Comparison of ENCODE assay signal across 8 cellular contexts in the genomic region with DNA sequence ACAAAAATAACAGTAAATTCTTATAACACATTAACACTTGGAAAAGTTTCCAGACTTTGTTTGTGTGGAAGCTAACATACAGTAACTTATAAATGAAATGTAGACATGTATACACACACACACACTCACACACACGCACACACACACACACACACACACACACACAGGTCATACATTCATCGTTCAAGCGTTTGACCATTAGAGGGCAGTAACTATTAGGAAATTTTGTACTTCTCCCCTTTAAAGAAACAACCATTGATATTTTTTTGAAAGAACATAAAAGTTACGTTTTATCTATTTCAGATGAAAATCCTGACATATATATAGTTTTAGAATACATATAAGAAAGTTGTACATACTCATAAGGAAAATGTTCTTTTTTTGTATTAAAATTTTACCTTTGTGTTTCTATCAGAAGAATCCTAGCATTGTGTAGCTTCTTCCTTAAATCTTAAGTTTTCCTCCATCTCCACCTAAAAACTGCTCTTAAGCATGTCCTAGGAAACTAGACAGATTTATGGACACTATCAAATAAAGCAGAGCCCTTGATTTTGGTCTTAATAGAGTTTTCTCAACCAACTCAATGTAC. TPM values are rescaled to one million over a fixed set of nuclear protein-coding genes. Genes with fewer than 3 reads are reported as not detected.
DNase-seq lines count a peak whose midpoint lies in the region; ATAC-seq and TF ChIP-seq lines count a peak whose summit lies in the region.

No MANE protein-coding gene starts in this region.

- POLR2A ChIA-PET in IMR-90 (lab: Charles Lee; ENCODE audit: unreplicated experiment), result no interaction called here
- POLR2A ChIA-PET in PC-9 (lab: Charles Lee; ENCODE audit: unreplicated experiment), result no interaction called here
- POLR2A ChIA-PET in CD4-positive, alpha-beta memory T cell (lab: Charles Lee; ENCODE audit: partially characterized antibody), result no interaction called here

- ATAC-seq in GM18867 (IDR thresholded peaks at IDR 0.05; ENCODE audit: unreplicated experiment) (peak; percentile 80), IMR-90 (ENCODE audit: low read depth) (peak; percentile 87)

- 0 out of 3 replicates have a peak overlapping the region, but pooled peaks have one; percentile 68 for H2BK15ac ChIP-seq in IMR-90 (ENCODE audit: low read depth, low read length)

- no peak overlapping the region for H2AK9ac ChIP-seq in IMR-90 (replicated peaks; ENCODE audit: low read depth, low read length, poor library complexity)

- H3K27ac ChIP-seq in IMR-90 (ENCODE audit: insufficient read depth, low read length) (peak overlapping the region; percentile 71; the same call in 1 of the 2 replicates), PC-9 (no peak overlapping the region)
- H3K27ac ChIP-seq in CD4-positive, alpha-beta memory T cell (ENCODE audit: low read depth, low read length), result no peak overlapping the region

- H3K27ac Mint-ChIP-seq in CD4-positive, alpha-beta memory T cell, result no peak overlapping the region

- H3K4me2 ChIP-seq in IMR-90 (ENCODE audit: low read depth, low read length) (peak overlapping the region; percentile 33; the same call in 1 of the 2 replicates), PC-9 (no peak overlapping the region)

- H3K9me3 ChIP-seq in IMR-90 (ENCODE audit: control insufficient read depth, insufficient read depth, low read length), result no peaks in the 10 kb centered on the region
- no peaks in the 10 kb centered on the region; the same call in 1 of the 2 replicates for H3K9me3 ChIP-seq in PC-9 (ENCODE audit: insufficient read depth, low read depth)
- no peaks in the 10 kb centered on the region for H3K9me3 ChIP-seq in CD4-positive, alpha-beta memory T cell (ENCODE audit: control insufficient read depth in 1 of 2, low read length in 2 of 2)

- no CpG with 5 or more reads among the region's 4 CpGs for WGBS in IMR-90 (ENCODE audit: extremely low coverage in 2 of 2, insufficient read length in 1 of 2), 2 experiments

- 0 out of 2 replicates have a peak overlapping the region, but pooled peaks have one; percentile 3 for H3K56ac ChIP-seq in IMR-90 (ENCODE audit: extremely low read depth, insufficient read depth, low read length)

- dilution Hi-C loops in IMR-90 (cut with HindIII; ENCODE audit: low sequenced_read_pairs, unreplicated experiment), result no loop called here

- CTCF ChIA-PET in IMR-90 (lab: Yijun Ruan, JAX), result interaction anchor here (0.6 to 1.4 kb wide), 5 partner anchors 52 to 154 kb away, joined by 3 to 4 read pairs (median 3); no protein-coding TSS in a partner anchor
- CTCF ChIA-PET in PC-9 (lab: Charles Lee), result interaction anchor here (1.0 kb wide), 1 partner anchor 785 kb away, joined by 3 read pairs; no protein-coding TSS in a partner anchor
- CTCF ChIA-PET in CD4-positive, alpha-beta memory T cell (lab: Charles Lee; ENCODE audit: partially characterized antibody), result no interaction called here

- no peaks in the 10 kb centered on the region for H3K79me2 ChIP-seq in PC-9 (ENCODE audit: low read depth)

- no peaks in the 10 kb centered on the region for H3F3A ChIP-seq in PC-9 (ENCODE audit: insufficient read depth, low read depth)

- peak overlapping the region; percentile 81 for H2BK120ac ChIP-seq in IMR-90 (ENCODE audit: low read depth, low read length)

- H3K36me3 ChIP-seq in IMR-90 (ENCODE audit: control insufficient read depth, insufficient read depth, low read length), result no peaks in the 10 kb centered on the region
- H3K36me3 ChIP-seq in PC-9 (ENCODE audit: low read depth), result no peaks in the 10 kb centered on the region
- H3K36me3 ChIP-seq in CD4-positive, alpha-beta memory T cell (ENCODE audit: insufficient read depth, low read length), result no peaks in the 10 kb centered on the region

- H3K23ac ChIP-seq in IMR-90 (ENCODE audit: low read depth, low read length), result no peak overlapping the region; the same call in 1 of the 2 replicates

- peak overlapping the region; percentile 92 for H2BK20ac ChIP-seq in IMR-90 (ENCODE audit: low read depth, low read length)

- no peaks in the 10 kb centered on the region for H4K20me1 ChIP-seq in IMR-90 (ENCODE audit: insufficient read depth, low read length)
- no peaks in the 10 kb centered on the region for H4K20me1 ChIP-seq in PC-9 (ENCODE audit: insufficient read depth)

- H3K9ac ChIP-seq in IMR-90 (ENCODE audit: low read depth, low read length), result no peak overlapping the region

- no peaks in the 10 kb centered on the region for H3K9me2 ChIP-seq in PC-9 (ENCODE audit: insufficient read depth)

- no peaks in the 10 kb centered on the region for H3K4me1 Mint-ChIP-seq in CD4-positive, alpha-beta memory T cell

- peak overlapping the region; percentile 91 for H3K18ac ChIP-seq in IMR-90 (ENCODE audit: low read depth, low read length)

- H3K14ac ChIP-seq in IMR-90 (replicated peaks; ENCODE audit: low read depth, low read length), result 0 out of 2 replicates have a peak overlapping the region, but pooled peaks have one; percentile 54

- H3K27me3 ChIP-seq in IMR-90 (ENCODE audit: control insufficient read depth, insufficient read depth, low read length) (no peaks in the 10 kb centered on the region), PC-9 (ENCODE audit: insufficient read depth, low read depth) (no peaks in the 10 kb centered on the region)
- no peaks in the 10 kb centered on the region for H3K27me3 ChIP-seq in CD4-positive, alpha-beta memory T cell (ENCODE audit: insufficient read depth, low read length)

- H3K4me1 ChIP-seq in IMR-90 (ENCODE audit: control insufficient read depth, insufficient read depth, low read length) (peaks cover 2% of the 10 kb centered on the region; the same call in 1 of the 2 replicates), PC-9 (replicated peaks; ENCODE audit: insufficient read depth) (no peaks in the 10 kb centered on the region)
- no peaks in the 10 kb centered on the region for H3K4me1 ChIP-seq in CD4-positive, alpha-beta memory T cell (ENCODE audit: insufficient read depth, low read length)

- TF ChIP-seq CTCF in IMR-90 (conservative IDR thresholded peaks at IDR 0.05; ENCODE audit: low read depth, low read length) (peak; percentile 65), PC-9 (conservative IDR thresholded peaks at IDR 0.05) (peak; percentile 69), epithelial cell of proximal tubule (conservative IDR thresholded peaks at IDR 0.05; ENCODE audit: low read depth, low read length) (peak; percentile 71)

- H4K91ac ChIP-seq in IMR-90 (ENCODE audit: insufficient read depth, low read depth, low read length), result no peak overlapping the region; the same call in 1 of the 2 replicates

- no peak overlapping the region for H3K4me3 Mint-ChIP-seq in CD4-positive, alpha-beta memory T cell

- H3K9me3 Mint-ChIP-seq in CD4-positive, alpha-beta memory T cell, result peaks cover 0 to 3% (median 2%) of the 10 kb centered on the region in 8 donors

- H4K8ac ChIP-seq in IMR-90 (ENCODE audit: low read depth in 2 of 2, low read length in 2 of 2), result peak overlapping the region; percentile 42 to 88

- H3K36me3 Mint-ChIP-seq in CD4-positive, alpha-beta memory T cell, result no peaks in the 10 kb centered on the region

- H2AFZ ChIP-seq in IMR-90 (replicated peaks; ENCODE audit: low read length, poor library complexity) (no peak overlapping the region), PC-9 (no peak overlapping the region)

- no peak overlapping the region for H3K4me3 ChIP-seq in IMR-90 (ENCODE audit: insufficient read depth, low read depth, low read length)
- H3K4me3 ChIP-seq in PC-9, result no peak overlapping the region
- H3K4me3 ChIP-seq in epithelial cell of proximal tubule (ENCODE audit: low read depth, low read length), result no peak overlapping the region
- no peak overlapping the region for H3K4me3 ChIP-seq in CD4-positive, alpha-beta memory T cell (ENCODE audit: low read length in 2 of 2)

- H3K79me1 ChIP-seq in IMR-90 (ENCODE audit: low read depth in 1 of 2, low read length in 2 of 2), result no peaks in the 10 kb centered on the region

- peak overlapping the region; percentile 98 for H2BK5ac ChIP-seq in IMR-90 (ENCODE audit: low read depth, low read length, poor library complexity, severe bottlenecking)

- DNase-seq in AG08396 (ENCODE audit: low spot score) (peak; percentile 21), IMR-90 (peak; percentile 81), PC-9 (peak; percentile 3 to 47), epithelial cell of proximal tubule (ENCODE audit: low read depth) (peak; percentile 32), pulmonary artery endothelial cell (ENCODE audit: low read depth, low spot score) (peak; percentile 3)
- DNase-seq in activated CD4-positive, alpha-beta T cell treated with anti-CD3 and anti-CD28 coated beads, Interleukin-2, amount 50 U/mL, for 4 hours, result no peak
- DNase-seq in CD4-positive, alpha-beta memory T cell, result no peak

- peaks cover 3% of the 10 kb centered on the region; the same call in 1 of the 2 replicates for H3K9me1 ChIP-seq in IMR-90 (ENCODE audit: insufficient read depth, low read length)

- intact Hi-C loops in IMR-90 (cut with micrococcal nuclease) (loop anchor here (1.0 to 10.0 kb wide), 7 partner anchors 61 to 786 kb away; partner anchors contain the start of gene LIN7A), PC-9 (cut with micrococcal nuclease; ENCODE audit: unreplicated experiment) (loop anchor here (1.0 to 10.0 kb wide), 4 partner anchors 124 to 1068 kb away; no protein-coding TSS in a partner anchor)
- intact Hi-C loops in CD4-positive, alpha-beta memory T cell (cut with micrococcal nuclease), result no loop called here

- H4K5ac ChIP-seq in IMR-90 (ENCODE audit: low read depth, low read length), result peak overlapping the region; percentile 91; the same call in 1 of the 2 replicates

- peak overlapping the region; percentile 43; the same call in 1 of the 2 replicates for H2AK5ac ChIP-seq in IMR-90 (ENCODE audit: low read depth, low read length)

- TF ChIP-seq POLR2A in IMR-90 (IDR thresholded peaks at IDR 0.05; ENCODE audit: low read depth, low read length), result no peak

- BruUV-seq in IMR-90 (replicated peaks; lab: Mats Ljungman, UMichigan) (no TSS peak), PC-9 (replicated peaks; lab: Mats Ljungman, UMichigan) (no TSS peak)

- peak; percentile 69 for TF ChIP-seq RAD21 in IMR-90 (IDR thresholded peaks at IDR 0.05; ENCODE audit: low read length)

- no peaks in the 10 kb centered on the region for H3K27me3 Mint-ChIP-seq in CD4-positive, alpha-beta memory T cell

- in situ Hi-C loops in IMR-90 (cut with MboI; ENCODE audit: low sequenced_read_pairs), result no loop called here

- 0 out of 2 replicates have a peak overlapping the region, but pooled peaks have one; percentile 6 for H3K4ac ChIP-seq in IMR-90 (ENCODE audit: low read depth, low read length)

TF ChIP-seq in IMR-90, 13 proteins besides CTCF, POLR2A, EP300 and RAD21 (continues in another document):
- TF ChIP-seq RCOR1 (IDR thresholded peaks at IDR 0.05; ENCODE audit: insufficient replicate concordance, low read length), result no peak

RNA-seq across cellular contexts. Expression of gene PTPRQ, which starts 29.0 kb away (rescaled TPM):
- 1.4 and 2.8 TPM in 2 replicates for total RNA-seq in IMR-90 (2012; rRNA removed)
- 0.80 and 0.96 TPM in 2 replicates for polyA plus RNA-seq in IMR-90 (2012; rRNA removed)
- 0.08 and 0.09 TPM in 2 replicates for polyA plus RNA-seq in IMR-90 (2012; cell fraction: cytosol; rRNA removed)
- polyA plus RNA-seq in IMR-90 (2012; cell fraction: nucleus; rRNA removed; ENCODE audit: low replicate concordance), result 0.40 and 6.3 TPM in 2 replicates
- not detected in 2 replicates for total RNA-seq in PC-9 (2021)
- not detected in 2 replicates for total RNA-seq in epithelial cell of proximal tubule
- not detected in 2 replicates for total RNA-seq in pulmonary artery endothelial cell
- total RNA-seq in CD4-positive, alpha-beta memory T cell, result not detected
- polyA plus RNA-seq in CD4-positive, alpha-beta memory T cell, result not detected

Comparison
In these comparisons a context has a peak if more than half of its experiments do, and no peak if none do; other contexts are left out.
1. DNase-seq: peak in AG08396 (single experiment), IMR-90 (single experiment), PC-9 (2 of 2), epithelial cell of proximal tubule (single experiment) and pulmonary artery endothelial cell (single experiment); none in activated CD4-positive, alpha-beta T cell treated with anti-CD3 and anti-CD28 coated beads, Interleukin-2, amount 50 U/mL, for 4 hours (0 of 2) and CD4-positive, alpha-beta memory T cell (0 of 5).
2. Peak in every context shown above with its lines, with median percentiles within 50 percentile points of each other: CTCF ChIP-seq.